ENCODE assay signal across 1 cellular context in genomic region chr10:70683601-70684329, GRCh38.
TF ChIP-seq lines count a peak whose summit lies in the region.

No MANE protein-coding gene starts in this region.

TF ChIP-seq in GM23338, 12 proteins besides CTCF, POLR2A, EP300 and RAD21 (continued from another document):
- TF ChIP-seq REST (IDR thresholded peaks at IDR 0.05; ENCODE audit: unreplicated experiment) (no peak), CREB1 (CRISPR knock-in tag; IDR thresholded peaks at IDR 0.05; ENCODE audit: low read depth) (no peak), EZH2phosphoT487 (IDR thresholded peaks at IDR 0.05; ENCODE audit: unreplicated experiment) (no peak), ETS1 (IDR thresholded peaks at IDR 0.05) (no peak), ZNF114 (CRISPR knock-in tag; IDR thresholded peaks at IDR 0.05) (no peak)
